In genomic region chr3:65672876-65673815, GRCh38 we compare ENCODE assay signal across 8 cellular contexts.
DNase-seq lines count a peak whose midpoint lies in the region; ATAC-seq and TF ChIP-seq lines count a peak whose summit lies in the region.

No MANE protein-coding gene starts in this region.

- peak; percentile 87 for TF ChIP-seq CTCF in SK-N-SH (IDR thresholded peaks at IDR 0.05)
- TF ChIP-seq CTCF in osteocyte (IDR thresholded peaks at IDR 0.05) = peak; percentile 86

- DNase-seq in SIG-M5 treated with dmso at 0.1 percent for 504 hours (lab: John Stamatoyannopoulos, UW; ENCODE audit: unreplicated experiment) (peak; percentile 13), SIG-M5 (lab: John Stamatoyannopoulos, UW) (no peak), SK-N-SH (peak; percentile 36), fibroblast of peridontal ligament (ENCODE audit: extremely low read depth) (peak; percentile 37), osteocyte (ENCODE audit: extremely low spot score, unreplicated experiment) (no peak)

- WGBS in SK-N-SH (ENCODE audit: low lambda C conversion rate) = 35% methylated on average over 11 of the region's 11 CpGs

- H2AFZ ChIP-seq in SK-N-SH (ENCODE audit: low read depth) = no peak overlapping the region

- ATAC-seq in HG03342 (IDR thresholded peaks at IDR 0.05; ENCODE audit: unreplicated experiment) = no peak
- ATAC-seq in HG03108 (IDR thresholded peaks at IDR 0.05; ENCODE audit: unreplicated experiment) = no peak

- H3K4me1 ChIP-seq in HUES48 (ENCODE audit: control insufficient read depth, insufficient read depth, low read length) = peaks cover 42% of the 10 kb centered on the region
- peaks cover 0 to 5% of the 10 kb centered on the region in 2 experiments; a peak in 1 of 4 replicates for H3K4me1 ChIP-seq in SK-N-SH (ENCODE audit: control insufficient read depth in 1 of 2, insufficient read depth in 2 of 2, low read depth in 1 of 2, low read length in 1 of 2)

- no peak overlapping the region for H3K27ac Mint-ChIP-seq in osteocyte (ENCODE audit: unreplicated experiment)

- no peaks in the 10 kb centered on the region for H3K9me3 Mint-ChIP-seq in osteocyte (ENCODE audit: unreplicated experiment)

- H3K27me3 ChIP-seq in HUES48 (ENCODE audit: control insufficient read depth, insufficient read depth, low read length) (no peaks in the 10 kb centered on the region), SK-N-SH (ENCODE audit: insufficient read depth) (no peaks in the 10 kb centered on the region)

- H3K79me2 ChIP-seq in SK-N-SH (ENCODE audit: insufficient read depth) = peaks cover 6% of the 10 kb centered on the region; the same call in 1 of the 2 replicates

- no peak for TF ChIP-seq EP300 in SK-N-SH (IDR thresholded peaks at IDR 0.05; ENCODE audit: borderline replicate concordance in 1 of 2, low read depth in 1 of 2, low read length in 1 of 2)

- no peaks in the 10 kb centered on the region for H3F3A ChIP-seq in SK-N-SH (replicated peaks; ENCODE audit: insufficient read depth)

- TF ChIP-seq RAD21 in SK-N-SH (IDR thresholded peaks at IDR 0.05; ENCODE audit: low read length) = peak; percentile 84

- H3K9me3 ChIP-seq in HUES48 (ENCODE audit: control insufficient read depth, insufficient read depth, low read length) (no peaks in the 10 kb centered on the region), SK-N-SH (no peaks in the 10 kb centered on the region)

- H3K4me3 ChIP-seq in HUES48 (ENCODE audit: low read depth, low read length) (no peak overlapping the region), SK-N-SH (ENCODE audit: low read depth in 2 of 2, low read length in 1 of 2) (no peak overlapping the region; a peak in 1 of 4 replicates)

- CTCF ChIA-PET in SK-N-SH (lab: Yijun Ruan, JAX) = interaction anchor here (0.6 to 10.2 kb wide), 31 partner anchors 9 to 1411 kb away, joined by 3 to 139 read pairs (median 4); no protein-coding TSS in a partner anchor

- H3K9ac ChIP-seq in HUES48 (ENCODE audit: low read depth, low read length) (no peak overlapping the region), SK-N-SH (no peak overlapping the region)

- POLR2A ChIA-PET in SK-N-SH (lab: Yijun Ruan, JAX) = interaction anchor here (1.6 kb wide), 1 partner anchor 77 kb away, joined by 3 read pairs; no protein-coding TSS in a partner anchor

- no peak overlapping the region for H3K4me2 ChIP-seq in SK-N-SH

- no peaks in the 10 kb centered on the region for H3K36me3 Mint-ChIP-seq in osteocyte (ENCODE audit: unreplicated experiment)

- H3K4me1 Mint-ChIP-seq in osteocyte (ENCODE audit: unreplicated experiment) = no peaks in the 10 kb centered on the region

- no peaks in the 10 kb centered on the region for H3K36me3 ChIP-seq in HUES48 (ENCODE audit: control insufficient read depth, insufficient read depth, low read length)
- no peaks in the 10 kb centered on the region for H3K36me3 ChIP-seq in SK-N-SH (replicated peaks in 1 of 2; ENCODE audit: control insufficient read depth in 1 of 2, insufficient read depth in 2 of 2, low read length in 1 of 2)

- H3K27ac ChIP-seq in HUES48 (ENCODE audit: low read depth, low read length) (peak overlapping the region; percentile 31), SK-N-SH (ENCODE audit: low read depth in 2 of 2, low read length in 1 of 2) (no peak overlapping the region)

- H3K4me3 Mint-ChIP-seq in osteocyte (ENCODE audit: unreplicated experiment) = no peak overlapping the region

- H4K20me1 ChIP-seq in SK-N-SH (ENCODE audit: insufficient read depth) = peaks cover 5% of the 10 kb centered on the region; the same call in 1 of the 2 replicates

- no peaks in the 10 kb centered on the region for H3K9me2 ChIP-seq in SK-N-SH

- H3K27me3 Mint-ChIP-seq in osteocyte (ENCODE audit: unreplicated experiment) = no peaks in the 10 kb centered on the region

TF ChIP-seq in SK-N-SH, 30 proteins besides CTCF, POLR2A, EP300 and RAD21:
- TF ChIP-seq SMC3 (IDR thresholded peaks at IDR 0.05; ENCODE audit: low read depth, low read length) (peak; percentile 81), RFX5 (IDR thresholded peaks at IDR 0.05; ENCODE audit: low read length) (no peak), YY1 (IDR thresholded peaks at IDR 0.05; ENCODE audit: low read depth) (no peak), ELF1 (IDR thresholded peaks at IDR 0.05) (no peak), TAF1 (IDR thresholded peaks at IDR 0.05; ENCODE audit: borderline replicate concordance, low read depth, low read length) (no peak), PBX3 (IDR thresholded peaks at IDR 0.05) (no peak), USF2 (IDR thresholded peaks at IDR 0.05; ENCODE audit: borderline replicate concordance, low read depth, low read length) (no peak), REST (IDR thresholded peaks at IDR 0.05; ENCODE audit: low read depth, low read length) (peak; percentile 87), SIN3A (IDR thresholded peaks at IDR 0.05; ENCODE audit: borderline replicate concordance, low read depth, low read length) (no peak), MXI1 (IDR thresholded peaks at IDR 0.05; ENCODE audit: low read depth, low read length) (no peak), TEAD4 (IDR thresholded peaks at IDR 0.05; ENCODE audit: borderline replicate concordance, insufficient read depth) (no peak)

Comparison
In these comparisons a context has a peak if more than half of its experiments do, and no peak if none do; other contexts are left out.
1. DNase-seq: peak in SIG-M5 treated with dmso at 0.1 percent for 504 hours (single experiment), SK-N-SH (single experiment) and fibroblast of peridontal ligament (single experiment); none in SIG-M5 (single experiment) and osteocyte (single experiment).